In genomic region chr3:145191543-145191942, GRCh38 we compare ENCODE assay signal across 28 cellular contexts.
DNase-seq lines count a peak whose midpoint lies in the region; ATAC-seq and TF ChIP-seq lines count a peak whose summit lies in the region.
"Had no signal": no experiment of that assay in that cellular context is flagged by ENCODE, and none has a peak within 500 bp of the region (broad histone marks: within the 10 kb centered on the region; RNA-seq: fewer than 3 reads in every experiment).

No MANE protein-coding gene starts in this region.

- H3K4me3 ChIP-seq in brain microvascular endothelial cell (ENCODE audit: low read depth, low read length) (no peak overlapping the region), hepatocyte (no peak overlapping the region)
- H3K4me3 ChIP-seq: esophagus muscularis mucosa, gastroesophageal sphincter, GM23338, mucosa of descending colon, pancreas, right atrium auricular region, SJSA1, testis had no signal

- H4K20me1 ChIP-seq in hepatocyte (ENCODE audit: insufficient read depth, poor library complexity, severe bottlenecking), result no peaks in the 10 kb centered on the region

- no peaks in the 10 kb centered on the region for H3K79me2 ChIP-seq in hepatocyte

- no TSS peak for BruUV-seq in Calu3 (replicated peaks; lab: Mats Ljungman, UMichigan)

- in situ Hi-C loops in brain microvascular endothelial cell (cut with HindIII; ENCODE audit: low pct_ligation_motif_present, low sequenced_read_pairs), result no loop called here
- in situ Hi-C loops in GM13977 (cut with MboI; ENCODE audit: low pct_unique_long_range_greater_than_20kb, low sequenced_read_pairs, unreplicated experiment), result no loop called here

- TF ChIP-seq CTCF in Calu3 (IDR thresholded peaks at IDR 0.05; ENCODE audit: unreplicated experiment), result no peak
- no peak for TF ChIP-seq CTCF in brain microvascular endothelial cell (IDR thresholded peaks at IDR 0.05; ENCODE audit: low read depth, low read length, missing control alignments)
- no peak for TF ChIP-seq CTCF in hepatocyte (IDR thresholded peaks at IDR 0.05; ENCODE audit: poor library complexity)
- TF ChIP-seq CTCF in GM13977 (IDR thresholded peaks at IDR 0.05; ENCODE audit: extremely low read depth, insufficient read depth, missing control alignments), result no peak

- H3K9me3 Mint-ChIP-seq in Calu3 (ENCODE audit: low read depth, unreplicated experiment), result no peaks in the 10 kb centered on the region
- H3K9me3 Mint-ChIP-seq: activated naive CD8-positive, alpha-beta T cell treated with anti-CD3 and anti-CD28 coated beads for 36 hours; activated T-helper 2 cell treated with anti-CD3 and anti-CD28 coated beads, Interferon-gamma antibody, Interleukin-2, Interleukin-4, amounts not matched to agents 10 μg/mL and 5 μg/mL and 100 μg/mL, durations not matched to agents 14 hours and 24 hours and 36 hours; GM23338; nephron progenitor cell had no signal

- no peaks in the 10 kb centered on the region for H3K27me3 ChIP-seq in brain microvascular endothelial cell (replicated peaks)
- no peaks in the 10 kb centered on the region for H3K27me3 ChIP-seq in hepatocyte
- H3K27me3 ChIP-seq: esophagus muscularis mucosa, gastroesophageal sphincter, pancreas, right atrium auricular region, SJSA1, testis had no signal

- H3K27ac ChIP-seq in brain microvascular endothelial cell, result no peak overlapping the region
- no peak overlapping the region for H3K27ac ChIP-seq in hepatocyte
- H3K27ac ChIP-seq: C4-2B, esophagus muscularis mucosa, gastroesophageal sphincter, pancreas, right atrium auricular region, SJSA1, testis had no signal

- no peak for ATAC-seq in GM21723 (IDR thresholded peaks at IDR 0.05; ENCODE audit: unreplicated experiment)
- ATAC-seq: gastroesophageal sphincter, GM23338, mucosa of descending colon, pancreas, T-cell had no signal

- no peaks in the 10 kb centered on the region for H3K36me3 Mint-ChIP-seq in Calu3 (ENCODE audit: insufficient read depth, unreplicated experiment)
- H3K36me3 Mint-ChIP-seq: activated naive CD8-positive, alpha-beta T cell treated with anti-CD3 and anti-CD28 coated beads for 36 hours; T-cell had no signal

- H3K4me1 ChIP-seq in hepatocyte (ENCODE audit: insufficient read depth), result no peaks in the 10 kb centered on the region
- H3K4me1 ChIP-seq: gastroesophageal sphincter, pancreas, right atrium auricular region, SJSA1, testis had no signal

- H3K27me3 Mint-ChIP-seq in Calu3 (ENCODE audit: unreplicated experiment), result no peaks in the 10 kb centered on the region
- H3K27me3 Mint-ChIP-seq: activated naive CD8-positive, alpha-beta T cell treated with anti-CD3 and anti-CD28 coated beads for 36 hours; T-cell had no signal

- 53% methylated on average over 1 of the region's 1 CpG for WGBS in hepatocyte (ENCODE audit: low lambda C conversion rate, missing lambda C conversion rate)

- H3K4me2 ChIP-seq in hepatocyte, result no peak overlapping the region
- H3K4me2 ChIP-seq: GM23338 had no signal

- H2AFZ ChIP-seq in hepatocyte, result no peak overlapping the region
- H2AFZ ChIP-seq: GM23338 had no signal

- DNase-seq in Calu3 (peak; percentile 26), NCI-H146 (lab: John Stamatoyannopoulos, UW) (peak; percentile 98), brain microvascular endothelial cell (peak; percentile 15), hepatocyte (ENCODE audit: low spot score) (peak; percentile 18), GM13977 (ENCODE audit: low spot score) (no peak), NCI-H345 treated with DMSO at 0.1 percent for 48 hours (lab: John Stamatoyannopoulos, UW; ENCODE audit: unreplicated experiment) (no peak)
- no peak for DNase-seq in activated effector memory CD4-positive, alpha-beta T cell treated with anti-CD3 and anti-CD28 coated beads, Interleukin-2, amount 50 U/mL, for 16 hours
- DNase-seq: activated CD4-positive, alpha-beta T cell treated with anti-CD3 and anti-CD28 coated beads, Interleukin-2, amount 50 U/mL, for 48 hours; activated CD8-positive, alpha-beta memory T cell treated with anti-CD3 and anti-CD28 coated beads, Interleukin-2, amount 50 U/mL, for 4 hours; activated naive CD8-positive, alpha-beta T cell treated with anti-CD3 and anti-CD28 coated beads for 36 hours; effector memory CD4-positive, alpha-beta T cell; KBM-7; mucosa of descending colon; NCI-H187; nephron progenitor cell; pancreas; stimulated activated CD4-positive, alpha-beta T cell treated with anti-CD3 and anti-CD28 coated beads, Interleukin-4, amount 100 ng/mL, for 1 hour; stimulated activated naive CD4-positive, alpha-beta T cell; T-cell; testis had no signal

- peak overlapping the region; percentile 16 for H3K27ac Mint-ChIP-seq in Calu3 (ENCODE audit: unreplicated experiment)
- H3K27ac Mint-ChIP-seq: activated naive CD8-positive, alpha-beta T cell treated with anti-CD3 and anti-CD28 coated beads for 36 hours; activated T-helper 2 cell treated with anti-CD3 and anti-CD28 coated beads, Interferon-gamma antibody, Interleukin-2, Interleukin-4, amounts not matched to agents 10 μg/mL and 5 μg/mL and 100 μg/mL, durations not matched to agents 14 hours and 24 hours and 36 hours; GM23338; nephron progenitor cell; T-cell had no signal

- intact Hi-C loops in Calu3 (cut with micrococcal nuclease; ENCODE audit: unreplicated experiment), result no loop called here

- no peak overlapping the region for H3K4me3 Mint-ChIP-seq in Calu3 (ENCODE audit: low read depth, unreplicated experiment)
- H3K4me3 Mint-ChIP-seq: activated naive CD8-positive, alpha-beta T cell treated with anti-CD3 and anti-CD28 coated beads for 36 hours; GM23338; nephron progenitor cell; T-cell had no signal

- H3K36me3 ChIP-seq in brain microvascular endothelial cell (replicated peaks) (no peaks in the 10 kb centered on the region), hepatocyte (replicated peaks; ENCODE audit: insufficient read depth, low read depth) (no peaks in the 10 kb centered on the region)
- H3K36me3 ChIP-seq: esophagus muscularis mucosa, gastroesophageal sphincter, pancreas, right atrium auricular region, SJSA1 had no signal

- peaks cover 25% of the 10 kb centered on the region for H3K4me1 Mint-ChIP-seq in Calu3 (ENCODE audit: low read depth, unreplicated experiment)
- H3K4me1 Mint-ChIP-seq: activated naive CD8-positive, alpha-beta T cell treated with anti-CD3 and anti-CD28 coated beads for 36 hours; nephron progenitor cell; T-cell had no signal

- CTCF ChIA-PET in Calu3 (lab: Charles Lee), result interaction anchor here (0.9 to 1.0 kb wide), 2 partner anchors 9 to 1032 kb away, joined by 3 read pairs; no protein-coding TSS in a partner anchor

- H3K9me2 ChIP-seq in hepatocyte (replicated peaks; ENCODE audit: insufficient read depth), result no peaks in the 10 kb centered on the region

- no peaks in the 10 kb centered on the region for H3K9me3 ChIP-seq in hepatocyte (ENCODE audit: low read depth)
- H3K9me3 ChIP-seq: esophagus muscularis mucosa, gastroesophageal sphincter, pancreas, right atrium auricular region, SJSA1, testis had no signal

Comparison
In these comparisons a context has a peak if more than half of its experiments do, and no peak if none do; other contexts are left out.
1. DNase-seq: peak in Calu3 (single experiment), NCI-H146 (single experiment), brain microvascular endothelial cell (single experiment) and hepatocyte (single experiment); none in GM13977 (single experiment), activated effector memory CD4-positive, alpha-beta T cell treated with anti-CD3 and anti-CD28 coated beads, Interleukin-2, amount 50 U/mL, for 16 hours (single experiment) and NCI-H345 treated with DMSO at 0.1 percent for 48 hours (single experiment).